Comparison of ENCODE assay signal across 16 cellular contexts in genomic region chr11:35292290-35292689, GRCh38.
DNase-seq lines count a peak whose midpoint lies in the region; ATAC-seq, FAIRE-seq and TF ChIP-seq lines count a peak whose summit lies in the region.
"Had no signal": no experiment of that assay in that cellular context is flagged by ENCODE, and none has a peak within 500 bp of the region (broad histone marks: within the 10 kb centered on the region; RNA-seq: fewer than 3 reads in every experiment).

No MANE protein-coding gene starts in this region.

- H3K27me3 ChIP-seq in HepG2 (ENCODE audit: control insufficient read depth in 1 of 2, insufficient read depth in 2 of 2, low read length in 2 of 2) (no peaks in the 10 kb centered on the region), PC-9 (ENCODE audit: insufficient read depth, low read depth) (no peaks in the 10 kb centered on the region)
- H3K27me3 ChIP-seq: ascending aorta, thyroid gland had no signal

- no peak overlapping the region for H3K9ac ChIP-seq in HepG2 (ENCODE audit: insufficient read depth, low read depth, low read length)

- BruUV-seq in HepG2 (replicated peaks; lab: Mats Ljungman, UMichigan) (no TSS peak), PC-9 (replicated peaks; lab: Mats Ljungman, UMichigan) (no TSS peak)

- H2AFZ ChIP-seq in HepG2 (ENCODE audit: low read length), result no peak overlapping the region
- no peak overlapping the region for H2AFZ ChIP-seq in PC-9

- H3K36me3 ChIP-seq in HepG2 (replicated peaks in 1 of 2; ENCODE audit: control insufficient read depth in 1 of 2, insufficient read depth in 2 of 2, low read length in 2 of 2) (peaks cover 2 to 5% of the 10 kb centered on the region in 2 experiments; a peak in 2 of 5 replicates), PC-9 (ENCODE audit: low read depth) (no peaks in the 10 kb centered on the region)
- H3K36me3 ChIP-seq: ascending aorta, left ventricle myocardium inferior, thyroid gland had no signal

- no peak for ATAC-seq in HepG2
- ATAC-seq: effector memory CD8-positive, alpha-beta T cell had no signal

- H3F3A ChIP-seq in PC-9 (ENCODE audit: insufficient read depth, low read depth), result peaks cover 18% of the 10 kb centered on the region

- no peak for TF ChIP-seq RAD21 in HepG2 (CRISPR knock-in tag; IDR thresholded peaks at IDR 0.05)

- no peak for TF ChIP-seq POLR2A in HepG2 (IDR thresholded peaks at IDR 0.05; ENCODE audit: insufficient read depth in 1 of 2, low read depth in 2 of 2, low read length in 2 of 2)

- WGBS in HepG2 (ENCODE audit: low lambda C conversion rate), result 90% methylated on average over 5 of the region's 5 CpGs

- intact Hi-C loops in HepG2 (cut with micrococcal nuclease; ENCODE audit: unreplicated experiment) (no loop called here), PC-9 (cut with micrococcal nuclease; ENCODE audit: unreplicated experiment) (loop anchor here (5.0 to 10.0 kb wide), 2 partner anchors 45 to 207 kb away; no protein-coding TSS in a partner anchor)

- H3K4me1 ChIP-seq in HepG2 (ENCODE audit: insufficient read depth, low read length) (no peaks in the 10 kb centered on the region), PC-9 (replicated peaks; ENCODE audit: insufficient read depth) (peaks cover 23% of the 10 kb centered on the region)
- H3K4me1 ChIP-seq: left ventricle myocardium inferior, thyroid gland had no signal

- POLR2A ChIA-PET in HepG2 (lab: Yijun Ruan, JAX), result no interaction called here
- POLR2A ChIA-PET in PC-9 (lab: Charles Lee; ENCODE audit: unreplicated experiment), result no interaction called here

- H3K4me3 ChIP-seq in HepG2 (replicated peaks in 1 of 3; ENCODE audit: insufficient read depth in 1 of 3, low read depth in 2 of 3, low read length in 3 of 3) (no peak overlapping the region), PC-9 (no peak overlapping the region)
- H3K4me3 ChIP-seq: ascending aorta, left ventricle myocardium inferior, thyroid gland had no signal

- H4K20me1 ChIP-seq in HepG2 (ENCODE audit: insufficient read depth, low read length), result no peaks in the 10 kb centered on the region
- no peaks in the 10 kb centered on the region for H4K20me1 ChIP-seq in PC-9 (ENCODE audit: insufficient read depth)

- H3K79me2 ChIP-seq in HepG2 (ENCODE audit: insufficient read depth, low read length), result no peaks in the 10 kb centered on the region
- H3K79me2 ChIP-seq in PC-9 (ENCODE audit: low read depth), result no peaks in the 10 kb centered on the region

- H3K9me2 ChIP-seq in PC-9 (ENCODE audit: insufficient read depth), result no peaks in the 10 kb centered on the region

- no peak overlapping the region for H3K27ac ChIP-seq in HepG2 (ENCODE audit: extremely low read length, insufficient read depth, low read length)
- H3K27ac ChIP-seq in PC-9, result no peak overlapping the region
- H3K27ac ChIP-seq: ascending aorta, left ventricle myocardium inferior, RWPE1, thyroid gland, VCaP had no signal

- peak; percentile 79 for DNase-seq in DMS153 (lab: John Stamatoyannopoulos, UW)
- DNase-seq in GM19239 (ENCODE audit: insufficient read length, low spot score), result no peak
- DNase-seq in NCI-H345 (lab: John Stamatoyannopoulos, UW), result peak; percentile 50
- DNase-seq in HepG2 (ENCODE audit: low spot score), result no peak
- no peak for DNase-seq in NCI-H1694 (lab: John Stamatoyannopoulos, UW)
- no peak for DNase-seq in PC-9
- no peak for DNase-seq in NCI-H187 treated with DMSO at 0.1 percent for 48 hours (lab: John Stamatoyannopoulos, UW)
- DNase-seq: activated CD8-positive, alpha-beta memory T cell treated with anti-CD3 and anti-CD28 coated beads for 24 hours; effector memory CD8-positive, alpha-beta T cell; glutamatergic neuron; Kasumi-1; left ventricle myocardium inferior; thyroid gland had no signal

- TF ChIP-seq EP300 in HepG2 (IDR thresholded peaks at IDR 0.05; ENCODE audit: low read depth in 2 of 2, low read length in 2 of 2), result no peak
- no peak for TF ChIP-seq EP300 in HepG2 (CRISPR knock-in tag; IDR thresholded peaks at IDR 0.05; ENCODE audit: borderline replicate concordance)

- CTCF ChIA-PET in HepG2 (lab: Yijun Ruan, JAX; ENCODE audit: low intra/inter-chr PET ratio, low total read pairs), result no interaction called here
- CTCF ChIA-PET in PC-9 (lab: Charles Lee), result no interaction called here

- TF ChIP-seq CTCF in HepG2 (CRISPR knock-in tag; IDR thresholded peaks at IDR 0.05) (no peak), PC-9 (conservative IDR thresholded peaks at IDR 0.05) (no peak)

- in situ Hi-C loops in HepG2 (cut with HindIII; ENCODE audit: extremely low pct_ligation_motif_present, low pct_unique_long_range_greater_than_20kb), result no loop called here

- no peaks in the 10 kb centered on the region for H3K9me3 ChIP-seq in HepG2 (ENCODE audit: low read length)
- no peaks in the 10 kb centered on the region for H3K9me3 ChIP-seq in PC-9 (ENCODE audit: insufficient read depth, low read depth)
- H3K9me3 ChIP-seq: ascending aorta, left ventricle myocardium inferior, thyroid gland had no signal

- FAIRE-seq in GM19239 (lab: Jason Lieb, UNC) (peak; percentile 18), HepG2 (lab: Jason Lieb, UNC) (no peak)

- H3K4me2 ChIP-seq in HepG2 (ENCODE audit: low read depth, low read length) (no peak overlapping the region), PC-9 (no peak overlapping the region)

TF ChIP-seq in HepG2, 621 proteins besides CTCF, POLR2A, EP300 and RAD21:
- TF ChIP-seq FOXO1 (CRISPR knock-in tag; IDR thresholded peaks at IDR 0.05) (no peak), ZNF614 (CRISPR knock-in tag; IDR thresholded peaks at IDR 0.05; ENCODE audit: borderline replicate concordance) (no peak), RFX1 (IDR thresholded peaks at IDR 0.05) (peak; percentile 40; the same call in 1 of the 2 replicates), KMT2B (CRISPR knock-in tag; IDR thresholded peaks at IDR 0.05) (no peak)

Comparison
In these comparisons a context has a peak if more than half of its experiments do, and no peak if none do; other contexts are left out.
1. DNase-seq: peak in DMS153 (single experiment) and NCI-H345 (single experiment); none in GM19239 (single experiment), HepG2 (single experiment), NCI-H1694 (single experiment), PC-9 (0 of 2) and NCI-H187 treated with DMSO at 0.1 percent for 48 hours (single experiment).